In genomic region chr17:50070908-50071680, GRCh38 we compare ENCODE assay signal across 23 cellular contexts.
"Had no signal": no experiment of that assay in that cellular context is flagged by ENCODE, and none has a peak within 500 bp of the region (broad histone marks: within the 10 kb centered on the region; RNA-seq: fewer than 3 reads in every experiment).

No MANE protein-coding gene starts in this region.

- H3K4me3 ChIP-seq: MG63 had no signal

- DNase-seq: activated B cell treated with CpG ODN at 0.5 μM for 24 hours; activated CD4-positive, alpha-beta T cell treated with anti-CD3 and anti-CD28 coated beads for 1 hour; activated CD4-positive, alpha-beta T cell treated with anti-CD3 and anti-CD28 coated beads, Interleukin-2, amount 10 ng/mL, durations not matched to agents 24 days and 14 days; activated CD4-positive, alpha-beta T cell treated with anti-CD3 and anti-CD28 coated beads, Interleukin-2, amount 50 U/mL, for 48 hours; activated CD8-positive, alpha-beta memory T cell treated with anti-CD3 and anti-CD28 coated beads, Interleukin-2, amount 10 ng/mL, durations not matched to agents 7 days and 5 days; activated gamma-delta T cell; activated naive CD4-positive, alpha-beta T cell treated with anti-CD3 and anti-CD28 coated beads for 36 hours; activated T-cell treated with anti-CD3 and anti-CD28 coated beads, Interleukin-2, amount 50 U/mL, for 48 hours; amygdala; MG63; MV-4-11; NCI-H1092 treated with DMSO at 0.1 percent for 48 hours; NCI-H1930; NCI-H345; NCI-H510A treated with DMSO at 0.1 percent for 48 hours; NCI-H69; NK-92 treated with Interleukin-12 subunit alpha and Interleukin-12 subunit beta, amount 100 ng/mL, for 24 hours; OCI-M1; RPMI8226; SHP77 treated with DMSO at 0.1 percent for 48 hours had no signal

- FAIRE-seq: astrocyte had no signal

- ATAC-seq: activated T-helper 17 cell treated with anti-CD3 and anti-CD28 coated beads, Interleukin-2, amount 50 U/mL, for 72 hours; Panc1 had no signal

- H3K27me3 ChIP-seq: MG63 had no signal

- H3K9me3 ChIP-seq: MG63 had no signal
